ENCODE assay signal across 14 cellular contexts in the genomic region with DNA sequence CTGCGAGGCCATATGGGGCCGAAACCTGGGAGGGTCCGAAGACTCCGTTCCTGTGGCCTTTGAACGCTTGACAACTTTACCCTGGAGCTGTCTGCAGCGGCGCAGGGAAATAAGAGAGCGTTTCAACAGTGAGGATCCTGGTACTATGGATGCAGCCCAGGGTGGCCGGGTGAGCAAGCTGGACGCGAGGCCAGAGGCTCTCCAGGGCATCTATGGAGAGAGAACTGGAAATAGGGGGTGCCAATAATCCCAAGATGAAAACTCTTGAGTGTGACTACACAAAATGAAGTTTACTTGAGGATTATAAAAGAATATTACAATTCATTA. TPM values are rescaled to one million over a fixed set of nuclear protein-coding genes. Genes with fewer than 3 reads are reported as not detected.
DNase-seq lines count a peak whose midpoint lies in the region; ATAC-seq and TF ChIP-seq lines count a peak whose summit lies in the region.
"Had no signal": no experiment of that assay in that cellular context is flagged by ENCODE, and none has a peak within 500 bp of the region (broad histone marks: within the 10 kb centered on the region; RNA-seq: fewer than 3 reads in every experiment).

No MANE protein-coding gene starts in this region.

- no peak overlapping the region for H3K4ac ChIP-seq in H9 (ENCODE audit: low read depth, low read length)

- peak overlapping the region; percentile 95 for H3K4me2 ChIP-seq in H9 (ENCODE audit: insufficient read depth, insufficient read length, low read length)
- H3K4me2 ChIP-seq in Karpas-422 (ENCODE audit: low read depth, low read length, poor library complexity, severe bottlenecking), result no peak overlapping the region

- H3K4me1 Mint-ChIP-seq in H9, result peaks cover 14 to 17% of the 10 kb centered on the region in 2 experiments
- H3K4me1 Mint-ChIP-seq: stimulated activated memory B cell treated with anti-CD40 and anti-IgM and Interleukin-4, amounts not matched to agents 10 μg/mL and 1 μg/mL and 100 μg/mL, for 72 hours had no signal

- no peak overlapping the region for H3K23ac ChIP-seq in H9 (ENCODE audit: insufficient read length, low read depth, low read length)

- H3K4me1 ChIP-seq in H9 (ENCODE audit: insufficient read depth, low read length) (no peaks in the 10 kb centered on the region), endocrine pancreas (ENCODE audit: control insufficient read depth, insufficient read depth, low read length) (no peaks in the 10 kb centered on the region), gastrocnemius medialis (peaks cover 19 to 31% of the 10 kb centered on the region in 2 donors), Karpas-422 (ENCODE audit: low read length) (no peaks in the 10 kb centered on the region)

- H4K91ac ChIP-seq in H9 (ENCODE audit: insufficient read length, low read depth, low read length), result no peak overlapping the region

- peak overlapping the region; percentile 56 to 88 for H3K4me3 Mint-ChIP-seq in H9
- H3K4me3 Mint-ChIP-seq: dendritic cell treated with granulocyte-macrophage colony-stimulating factor and Interleukin-4, amounts not matched to agents 40 ng/mL and 50 ng/mL, for 4 days; IgD-negative memory B cell had no signal

- no peak overlapping the region for H2BK5ac ChIP-seq in H9 (ENCODE audit: insufficient read length, low read length)

- no peak overlapping the region for H2BK12ac ChIP-seq in H9 (ENCODE audit: insufficient read length, low read depth, low read length)

- H3K9ac ChIP-seq in H9 (ENCODE audit: extremely low read depth, insufficient read length, low read length) (no peak overlapping the region), endocrine pancreas (ENCODE audit: control insufficient read depth, insufficient read depth, low read length) (no peak overlapping the region), Karpas-422 (ENCODE audit: low read length) (no peak overlapping the region)

- no peak overlapping the region for H2BK20ac ChIP-seq in H9 (ENCODE audit: low read depth, low read length, poor library complexity, severe bottlenecking)

- no peak for TF ChIP-seq CTCF in H9 (conservative IDR thresholded peaks at IDR 0.05)
- TF ChIP-seq CTCF in gastrocnemius medialis (IDR thresholded peaks at IDR 0.05 in 4 of 5, conservative IDR thresholded peaks at IDR 0.05 in 1 of 5), result no peak

- peaks cover 15% of the 10 kb centered on the region for H3K23me2 ChIP-seq in H9 (ENCODE audit: insufficient read length, low read depth, low read length, poor library complexity, severe bottlenecking)

- TF ChIP-seq POLR2A in gastrocnemius medialis (IDR thresholded peaks at IDR 0.05), result no peak

- in situ Hi-C loops in gastrocnemius medialis (cut with MboI; ENCODE audit: low sequenced_read_pairs in 4 of 4), result no loop called here

- H2AFZ ChIP-seq in H9 (ENCODE audit: low read length), result no peak overlapping the region
- no peak overlapping the region for H2AFZ ChIP-seq in Karpas-422 (ENCODE audit: low read length)

- H3K27ac ChIP-seq in H9 (ENCODE audit: insufficient read length, low read depth, low read length) (no peak overlapping the region), gastrocnemius medialis (peak overlapping the region; percentile 91 to 97 (median 93)), Karpas-422 (ENCODE audit: low read length) (no peak overlapping the region)

- ATAC-seq in left lobe of liver (peak; percentile 50), gastrocnemius medialis (no peak), GM21619 (IDR thresholded peaks at IDR 0.05; ENCODE audit: unreplicated experiment) (no peak)
- ATAC-seq: stimulated activated memory B cell treated with anti-CD40 and anti-IgM and Interleukin-4, amounts not matched to agents 10 μg/mL and 1 μg/mL and 100 μg/mL, for 72 hours had no signal

- H4K20me1 ChIP-seq in H9 (ENCODE audit: control insufficient read depth, insufficient read depth, insufficient read length), result no peaks in the 10 kb centered on the region
- H4K20me1 ChIP-seq in Karpas-422 (ENCODE audit: insufficient read depth, low read depth, low read length), result no peaks in the 10 kb centered on the region

- no peaks in the 10 kb centered on the region for H3K79me1 ChIP-seq in H9 (ENCODE audit: insufficient read depth, low read depth, low read length, poor library complexity, severe bottlenecking)

- no peak overlapping the region for H4K5ac ChIP-seq in H9 (ENCODE audit: insufficient read length, low read depth, low read length)

- H2AK5ac ChIP-seq in H9 (ENCODE audit: insufficient read length, low read length), result no peak overlapping the region

- H3K18ac ChIP-seq in H9 (ENCODE audit: insufficient read length, low read depth, low read length), result no peak overlapping the region

- H2BK120ac ChIP-seq in H9 (ENCODE audit: low read depth, low read length, poor library complexity, severe bottlenecking), result no peak overlapping the region

- H4K8ac ChIP-seq in H9 (replicated peaks; ENCODE audit: insufficient read length, low read depth, low read length), result no peak overlapping the region

- H3K36me3 Mint-ChIP-seq in H9 (ENCODE audit: insufficient read depth in 1 of 3, low read depth in 3 of 3), result no peaks in the 10 kb centered on the region; a peak in 1 of 7 replicates
- H3K36me3 Mint-ChIP-seq: CD4-positive, CD25-positive, alpha-beta regulatory T cell; IgD-negative memory B cell; stimulated activated memory B cell treated with anti-CD40 and anti-IgM and Interleukin-4, amounts not matched to agents 10 μg/mL and 1 μg/mL and 100 μg/mL, for 72 hours had no signal

- H3K4me3 ChIP-seq in endocrine pancreas (ENCODE audit: control insufficient read depth, insufficient read depth, low read length) (peak overlapping the region; percentile 22), gastrocnemius medialis (peak overlapping the region; percentile 61 to 78 (median 70)), Karpas-422 (ENCODE audit: low read length) (no peak overlapping the region)

- H2BK15ac ChIP-seq in H9 (ENCODE audit: low read depth, low read length), result no peak overlapping the region

- DNase-seq in H9 (no peak), left lobe of liver (ENCODE audit: low spot score) (no peak), gastrocnemius medialis (no peak), amniotic stem cell (lab: John Stamatoyannopoulos, UW) (no peak), NCI-H2227 treated with DMSO at 0.1 percent for 48 hours (lab: John Stamatoyannopoulos, UW) (no peak), Karpas-422 (no peak)
- DNase-seq: CD4-positive, CD25-positive, alpha-beta regulatory T cell; NCI-H2171 treated with DMSO at 0.1 percent for 48 hours; RPMI8226 had no signal

- intact Hi-C loops in gastrocnemius medialis (cut with DNase I; ENCODE audit: low total_unique reads), result loop anchor here (5.0 kb wide), 4 partner anchors 45 to 245 kb away; no protein-coding TSS in a partner anchor

- H3K14ac ChIP-seq in H9 (ENCODE audit: insufficient read depth, low read length), result 0 out of 2 replicates have a peak overlapping the region, but pooled peaks have one; percentile 78

- H3K9me3 ChIP-seq in H9 (ENCODE audit: control insufficient read depth, low read depth, low read length) (no peaks in the 10 kb centered on the region), endocrine pancreas (ENCODE audit: control insufficient read depth, low read length) (no peaks in the 10 kb centered on the region), gastrocnemius medialis (peaks cover 0 to 9% (median 0%) of the 10 kb centered on the region in 3 donors), Karpas-422 (ENCODE audit: low read length) (peaks cover 9% of the 10 kb centered on the region)

- no peak overlapping the region for H3K56ac ChIP-seq in H9 (ENCODE audit: insufficient read length, low read depth, low read length)

- no peak overlapping the region for H3T11ph ChIP-seq in H9 (ENCODE audit: low read length)

- H3K27ac Mint-ChIP-seq in H9, result no peak overlapping the region
- H3K27ac Mint-ChIP-seq: CD4-positive, CD25-positive, alpha-beta regulatory T cell; dendritic cell treated with granulocyte-macrophage colony-stimulating factor and Interleukin-4, amounts not matched to agents 40 ng/mL and 50 ng/mL, for 4 days; stimulated activated memory B cell treated with anti-CD40 and anti-IgM and Interleukin-4, amounts not matched to agents 10 μg/mL and 1 μg/mL and 100 μg/mL, for 72 hours had no signal

- H3K27me3 Mint-ChIP-seq in H9 (ENCODE audit: low read depth), result peaks cover 79% of the 10 kb centered on the region

- WGBS in H9 (ENCODE audit: extremely low coverage, insufficient read length, low lambda C conversion rate), result no CpG with 5 or more reads among the region's 11 CpGs

- no peaks in the 10 kb centered on the region for H3K9me2 ChIP-seq in Karpas-422 (replicated peaks; ENCODE audit: insufficient read depth, low read length)

- H3K27me3 ChIP-seq in H9 (ENCODE audit: insufficient read depth, low read length) (peaks cover 12% of the 10 kb centered on the region; the same call in 1 of the 2 replicates), endocrine pancreas (ENCODE audit: control insufficient read depth, insufficient read depth, low read length) (no peaks in the 10 kb centered on the region), gastrocnemius medialis (no peaks in the 10 kb centered on the region), Karpas-422 (ENCODE audit: low read length) (no peaks in the 10 kb centered on the region)

- H3K79me2 ChIP-seq in H9 (ENCODE audit: insufficient read depth, low read length), result no peaks in the 10 kb centered on the region
- H3K79me2 ChIP-seq in Karpas-422 (ENCODE audit: low read length), result no peaks in the 10 kb centered on the region

- H3K9me3 Mint-ChIP-seq in H9, result no peaks in the 10 kb centered on the region; a peak in 2 of 5 replicates

- H3K36me3 ChIP-seq in endocrine pancreas (ENCODE audit: control insufficient read depth, insufficient read depth, low read length), result no peaks in the 10 kb centered on the region
- H3K36me3 ChIP-seq in gastrocnemius medialis, result no peaks in the 10 kb centered on the region
- H3K36me3 ChIP-seq in Karpas-422 (ENCODE audit: insufficient read depth, low read length), result no peaks in the 10 kb centered on the region

RNA-seq across cellular contexts. Expression of a gene that starts 1.1 kb away (rescaled TPM):
- total RNA-seq in H9 (2021), result not detected in 2 replicates
- 65.9 TPM for total RNA-seq in left lobe of liver
- 100 to 1,000 TPM in 3 of 4 donors, 10 to 100 TPM in 1; 76.1 to 140 (median 118) TPM for total RNA-seq in gastrocnemius medialis
- total RNA-seq in Karpas-422 (2014; rRNA removed; shearing (Covaris generic); ENCODE audit: low replicate concordance), result not detected in 2 replicates
- total RNA-seq: CD4-positive, CD25-positive, alpha-beta regulatory T cell had no signal

Comparison
In these comparisons a context has a peak if more than half of its experiments do, and no peak if none do; other contexts are left out.
1. H3K27ac ChIP-seq: peak in gastrocnemius medialis (4 of 4); none in H9 (single experiment) and Karpas-422 (single experiment).
2. RNA of a gene that starts 1.1 kb away (total RNA-seq): 76.1 to 140 TPM in gastrocnemius medialis and 65.9 TPM in left lobe of liver (single experiment); not detected in H9 and not detected in Karpas-422; every median in the first group is over 10 times any median in the second.